ENCODE assay signal across 8 cellular contexts in the genomic region with DNA sequence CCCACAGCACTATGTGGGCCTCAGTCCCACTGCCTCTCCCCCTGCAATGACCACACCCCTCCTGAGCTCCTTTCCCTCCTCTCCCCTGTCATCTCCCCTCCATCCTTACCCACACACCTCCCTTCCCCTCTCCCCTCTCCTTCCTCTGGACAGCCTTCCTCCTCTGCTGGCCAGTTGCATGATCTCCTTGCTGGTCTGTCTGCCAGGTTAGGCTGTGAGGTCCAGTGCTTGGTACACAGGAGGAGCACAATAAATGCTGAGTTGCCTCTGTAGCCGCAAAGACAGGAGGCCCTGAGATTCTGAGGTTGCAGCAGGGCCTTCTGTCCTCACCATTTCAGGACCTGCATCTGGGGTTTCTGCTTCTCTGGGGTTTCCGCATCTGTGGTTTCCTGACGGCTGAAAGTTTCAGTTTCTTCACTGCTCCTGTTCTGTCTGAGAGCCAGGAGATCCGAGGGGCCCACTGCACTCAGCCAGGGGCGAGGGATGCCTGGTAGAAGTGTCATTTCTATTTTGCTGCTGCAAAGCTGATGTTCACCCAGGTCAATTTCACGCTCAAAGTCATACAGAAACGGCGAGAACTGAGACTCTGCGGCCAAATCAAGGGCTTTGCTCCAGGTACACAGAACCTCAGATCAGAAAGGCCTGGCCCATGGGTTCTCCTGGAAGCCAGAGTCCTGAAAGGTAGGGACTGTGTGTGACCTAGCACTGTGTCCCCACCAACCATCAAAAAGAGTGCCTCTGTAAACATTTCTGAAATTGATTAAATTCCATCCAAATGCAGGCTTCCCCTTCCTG. TPM values are rescaled to one million over a fixed set of nuclear protein-coding genes. Genes with fewer than 3 reads are reported as not detected.
DNase-seq lines count a peak whose midpoint lies in the region; ATAC-seq and TF ChIP-seq lines count a peak whose summit lies in the region.

No MANE protein-coding gene starts in this region.

- no peak overlapping the region for H3K9ac ChIP-seq in colonic mucosa (ENCODE audit: low read depth in 2 of 2, low read length in 2 of 2)

- in situ Hi-C loops in Panc1 (cut with HindIII; ENCODE audit: low pct_unique_long_range_greater_than_20kb, low sequenced_read_pairs): no loop called here

- intact Hi-C loops in Panc1 (cut with micrococcal nuclease; ENCODE audit: unreplicated experiment) (loop anchor here (10.0 kb wide), 1 partner anchor 434 kb away; no protein-coding TSS in a partner anchor), left lung (cut with DNase I) (no loop called here), colonic mucosa (cut with DNase I) (loop anchor here (10.0 kb wide), 1 partner anchor 174 kb away; no protein-coding TSS in a partner anchor)

- POLR2A ChIA-PET in Panc1 (lab: Charles Lee): no interaction called here

- H3K9me3 ChIP-seq in Panc1 (ENCODE audit: control insufficient read depth, insufficient read depth, low read depth, low read length) (no peaks in the 10 kb centered on the region), left lung (no peaks in the 10 kb centered on the region), colonic mucosa (no peaks in the 10 kb centered on the region)

- no peaks in the 10 kb centered on the region for H3K27me3 ChIP-seq in Panc1 (ENCODE audit: control insufficient read depth, insufficient read depth, low read length)
- H3K27me3 ChIP-seq in left lung: no peaks in the 10 kb centered on the region
- H3K27me3 ChIP-seq in colonic mucosa: no peaks in the 10 kb centered on the region

- DNase-seq in GM12865 (ENCODE audit: low read depth): peak; percentile 92
- DNase-seq in Panc1 (ENCODE audit: low read depth, low spot score): no peak
- DNase-seq in left lung: peak in 1 of 2 donors; percentile 18
- no peak for DNase-seq in OCI-M2 (lab: John Stamatoyannopoulos, UW; ENCODE audit: unreplicated experiment)
- no peak for DNase-seq in NCI-H1105 treated with DMSO at 0.1 percent for 48 hours (lab: John Stamatoyannopoulos, UW)
- no peak for DNase-seq in HPDE6-E6E7 (ENCODE audit: extremely low spot score)
- DNase-seq in colonic mucosa: no peak

- ATAC-seq in HG02610 (IDR thresholded peaks at IDR 0.05; ENCODE audit: unreplicated experiment) (peak; percentile 70), Panc1 (0 out of 2 replicates have a peak, but pooled peaks have one; percentile 22), left lung (peak; percentile 26)

- no TSS peak for BruUV-seq in Panc1 (replicated peaks; lab: Mats Ljungman, UMichigan)

- peak overlapping the region; percentile 55 for H3K27ac ChIP-seq in Panc1 (ENCODE audit: low read length)
- no peak overlapping the region for H3K27ac ChIP-seq in left lung
- H3K27ac ChIP-seq in colonic mucosa: no peak overlapping the region

- CTCF ChIA-PET in Panc1 (lab: Charles Lee): no interaction called here

- H3K4me1 ChIP-seq in Panc1 (ENCODE audit: control insufficient read depth, insufficient read depth, low read length) (peaks cover 13% of the 10 kb centered on the region), left lung (peaks cover 0 to 22% of the 10 kb centered on the region in 2 donors), colonic mucosa (no peaks in the 10 kb centered on the region)

- TF ChIP-seq CTCF in GM12865 (IDR thresholded peaks at IDR 0.05; ENCODE audit: insufficient read depth, low read depth, low read length, missing control alignments): no peak
- no peak for TF ChIP-seq CTCF in Panc1 (IDR thresholded peaks at IDR 0.05)
- no peak for TF ChIP-seq CTCF in left lung (IDR thresholded peaks at IDR 0.05)
- TF ChIP-seq CTCF in colonic mucosa (IDR thresholded peaks at IDR 0.05): no peak

- H3K4me3 ChIP-seq in GM12865 (ENCODE audit: low read depth, low read length): no peak overlapping the region
- no peak overlapping the region for H3K4me3 ChIP-seq in Panc1 (ENCODE audit: low read depth in 2 of 2, low read length in 2 of 2)
- H3K4me3 ChIP-seq in left lung: no peak overlapping the region
- no peak overlapping the region for H3K4me3 ChIP-seq in colonic mucosa

- H3K36me3 ChIP-seq in Panc1 (ENCODE audit: control insufficient read depth, insufficient read depth, low read length) (no peaks in the 10 kb centered on the region), left lung (no peaks in the 10 kb centered on the region), colonic mucosa (no peaks in the 10 kb centered on the region)

RNA-seq across cellular contexts. Expression of gene SLC12A3, which starts 4.6 kb away (rescaled TPM):
- total RNA-seq in Panc1 (2021; ENCODE audit: unreplicated experiment) (0.15 TPM), left lung (not detected), colonic mucosa (not detected)
- polyA plus RNA-seq in Panc1 (2012; ENCODE audit: insufficient read length): not detected

Comparison
In these comparisons a context has a peak if more than half of its experiments do, and no peak if none do; other contexts are left out.
1. intact Hi-C loops: an anchor here in Panc1 (10.0 kb wide) and colonic mucosa (10.0 kb wide); none called in left lung.